1 cellular context compared by ENCODE assay signal in the genomic region with DNA sequence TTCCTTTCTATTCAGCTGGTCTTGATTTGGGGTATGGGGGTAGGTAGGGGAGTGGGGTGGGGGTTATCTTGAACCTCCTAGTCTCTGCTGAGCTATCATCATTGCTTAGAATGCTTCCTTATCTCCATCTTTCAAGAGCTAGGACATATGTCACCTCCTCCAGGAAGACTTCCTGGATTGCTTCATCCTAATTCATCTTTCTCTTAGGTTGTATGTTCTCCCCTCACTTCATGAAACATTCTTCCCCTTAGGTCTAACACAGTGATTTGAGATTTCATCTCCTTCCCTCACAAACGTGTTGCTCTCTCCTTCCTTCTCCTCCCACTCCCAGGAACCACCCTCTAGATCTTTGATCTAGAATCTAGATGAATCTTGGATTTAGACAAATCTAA.
TF ChIP-seq lines count a peak whose summit lies in the region.

No MANE protein-coding gene starts in this region.

TF ChIP-seq in HCT116, 20 proteins besides CTCF, POLR2A, EP300 and RAD21:
- TF ChIP-seq, protein P1, sequence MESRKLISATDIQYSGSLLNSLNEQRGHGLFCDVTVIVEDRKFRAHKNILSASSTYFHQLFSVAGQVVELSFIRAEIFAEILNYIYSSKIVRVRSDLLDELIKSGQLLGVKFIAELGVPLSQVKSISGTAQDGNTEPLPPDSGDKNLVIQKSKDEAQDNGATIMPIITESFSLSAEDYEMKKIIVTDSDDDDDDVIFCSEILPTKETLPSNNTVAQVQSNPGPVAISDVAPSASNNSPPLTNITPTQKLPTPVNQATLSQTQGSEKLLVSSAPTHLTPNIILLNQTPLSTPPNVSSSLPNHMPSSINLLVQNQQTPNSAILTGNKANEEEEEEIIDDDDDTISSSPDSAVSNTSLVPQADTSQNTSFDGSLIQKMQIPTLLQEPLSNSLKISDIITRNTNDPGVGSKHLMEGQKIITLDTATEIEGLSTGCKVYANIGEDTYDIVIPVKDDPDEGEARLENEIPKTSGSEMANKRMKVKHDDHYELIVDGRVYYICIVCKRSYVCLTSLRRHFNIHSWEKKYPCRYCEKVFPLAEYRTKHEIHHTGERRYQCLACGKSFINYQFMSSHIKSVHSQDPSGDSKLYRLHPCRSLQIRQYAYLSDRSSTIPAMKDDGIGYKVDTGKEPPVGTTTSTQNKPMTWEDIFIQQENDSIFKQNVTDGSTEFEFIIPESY (IDR thresholded peaks at IDR 0.05; ENCODE audit: extremely low read depth, insufficient replicate concordance, low read length), result no peak
- no peak for TF ChIP-seq ZFX (IDR thresholded peaks at IDR 0.05)
- TF ChIP-seq CEBPB (IDR thresholded peaks at IDR 0.05; ENCODE audit: low read depth), result no peak
- no peak for TF ChIP-seq POLR2AphosphoS5 (IDR thresholded peaks at IDR 0.05; ENCODE audit: low read depth, low read length)
- no peak for TF ChIP-seq EZH2phosphoT487 (IDR thresholded peaks at IDR 0.05; ENCODE audit: borderline replicate concordance)
